35 cellular contexts compared by ENCODE assay signal in the genomic region with DNA sequence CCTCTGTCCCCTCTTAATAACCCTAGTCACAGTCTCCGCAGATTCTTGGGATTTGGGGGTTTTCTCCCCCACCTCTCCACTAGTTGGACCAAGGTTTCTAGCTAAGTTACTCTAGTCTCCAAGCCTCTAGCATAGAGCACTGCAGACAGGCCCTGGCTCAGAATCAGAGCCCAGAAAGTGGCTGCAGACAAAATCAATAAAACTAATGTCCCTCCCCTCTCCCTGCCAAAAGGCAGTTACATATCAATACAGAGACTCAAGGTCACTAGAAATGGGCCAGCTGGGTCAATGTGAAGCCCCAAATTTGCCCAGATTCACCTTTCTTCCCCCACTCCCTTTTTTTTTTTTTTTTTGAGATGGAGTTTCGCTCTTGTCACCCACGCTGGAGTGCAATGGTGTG. TPM values are rescaled to one million over a fixed set of nuclear protein-coding genes. Genes with fewer than 3 reads are reported as not detected.
"Had no signal": no experiment of that assay in that cellular context is flagged by ENCODE, and none has a peak within 500 bp of the region (broad histone marks: within the 10 kb centered on the region; RNA-seq: fewer than 3 reads in every experiment).

No MANE protein-coding gene starts in this region.

- H3K27me3 ChIP-seq: brain microvascular endothelial cell, dorsolateral prefrontal cortex, esophagus muscularis mucosa, gastrocnemius medialis, heart left ventricle had no signal

- DNase-seq: activated B cell treated with CpG ODN at 0.5 μM for 24 hours; activated CD4-positive, alpha-beta memory T cell treated with anti-CD3 and anti-CD28 coated beads, Interleukin-2, amount 10 ng/mL, durations not matched to agents 7 days and 5 days; activated CD4-positive, alpha-beta T cell treated with anti-CD3 and anti-CD28 coated beads for 1 hour; activated CD4-positive, alpha-beta T cell treated with anti-CD3 and anti-CD28 coated beads for 4 hours; activated CD4-positive, alpha-beta T cell treated with anti-CD3 and anti-CD28 coated beads, Interleukin-2, amount 10 ng/mL, durations not matched to agents 7 days and 5 days; activated CD4-positive, alpha-beta T cell treated with anti-CD3 and anti-CD28 coated beads, Interleukin-2, amount 50 U/mL, for 4 hours; activated CD8-positive, alpha-beta memory T cell treated with anti-CD3 and anti-CD28 coated beads, Interleukin-2, amount 50 U/mL, for 48 hours; activated gamma-delta T cell treated with Interleukin-2 at 50 U/mL for 16 hours; activated naive CD4-positive, alpha-beta T cell treated with anti-CD3 and anti-CD28 coated beads, Interleukin-2, amount 50 U/mL, for 16 hours; activated naive CD4-positive, alpha-beta T cell treated with Interleukin-2 at 50 U/mL for 16 hours; activated T-cell treated with anti-CD3 and anti-CD28 coated beads for 4 hours; activated T-cell treated with anti-CD3 and anti-CD28 coated beads, Interleukin-2, amount 50 U/mL, for 24 hours; activated T-cell treated with anti-CD3 and anti-CD28 coated beads, Interleukin-2, amount 50 U/mL, for 72 hours; anterior cingulate cortex; brain microvascular endothelial cell; cerebellar nuclear complex; effector memory CD4-positive, alpha-beta T cell; erythroblast; foreskin keratinocyte; gastrocnemius medialis; glutamatergic neuron; heart left ventricle; T-helper 1 cell; T-helper 17 cell; T1000; WERI-Rb-1 had no signal

- H3K36me3 ChIP-seq: brain microvascular endothelial cell, esophagus muscularis mucosa, gastrocnemius medialis, heart left ventricle, WERI-Rb-1 had no signal

- H3K4me3 ChIP-seq: coronary artery, dorsolateral prefrontal cortex, esophagus muscularis mucosa, gastrocnemius medialis, heart left ventricle had no signal

- H3K27ac ChIP-seq: brain microvascular endothelial cell, coronary artery, dorsolateral prefrontal cortex, esophagus muscularis mucosa, foreskin keratinocyte, gastrocnemius medialis, heart left ventricle, WERI-Rb-1 had no signal

- H3K4me1 Mint-ChIP-seq: activated CD4-positive, alpha-beta memory T cell treated with anti-CD3 and anti-CD28 coated beads, Interleukin-2, amount 10 ng/mL, durations not matched to agents 7 days and 5 days; activated CD4-positive, alpha-beta T cell treated with anti-CD3 and anti-CD28 coated beads, Interleukin-2, amount 10 ng/mL, durations not matched to agents 7 days and 5 days had no signal

- H3K9me3 Mint-ChIP-seq: activated B cell treated with CpG ODN at 0.5 μM for 24 hours; activated CD4-positive, alpha-beta memory T cell treated with anti-CD3 and anti-CD28 coated beads, Interleukin-2, amount 10 ng/mL, durations not matched to agents 7 days and 5 days; activated CD4-positive, alpha-beta T cell treated with anti-CD3 and anti-CD28 coated beads, Interleukin-2, amount 10 ng/mL, durations not matched to agents 7 days and 5 days; activated T-cell treated with anti-CD3 and anti-CD28 coated beads, Interleukin-2, amount 50 U/mL, for 24 hours; activated T-cell treated with anti-CD3 and anti-CD28 coated beads, Interleukin-2, amount 50 U/mL, for 72 hours; dendritic cell treated with granulocyte-macrophage colony-stimulating factor and Interleukin-4, amounts not matched to agents 40 ng/mL and 50 ng/mL, for 4 days; T-helper 2 cell treated with Interferon-gamma antibody and Interleukin-4, amounts not matched to agents 5 μg/mL and 100 μg/mL, for 36 hours had no signal

- ATAC-seq: activated T-cell treated with anti-CD3 and anti-CD28 coated beads, Interleukin-2, amount 50 U/mL, for 72 hours; foreskin keratinocyte; gastrocnemius medialis; heart left ventricle; T-helper 17 cell had no signal

- H3K4me3 Mint-ChIP-seq: activated B cell treated with CpG ODN at 0.5 μM for 24 hours; activated CD4-positive, alpha-beta memory T cell treated with anti-CD3 and anti-CD28 coated beads, Interleukin-2, amount 10 ng/mL, durations not matched to agents 7 days and 5 days; activated CD4-positive, alpha-beta T cell treated with anti-CD3 and anti-CD28 coated beads, Interleukin-2, amount 10 ng/mL, durations not matched to agents 7 days and 5 days; activated naive CD8-positive, alpha-beta T cell; activated T-cell treated with anti-CD3 and anti-CD28 coated beads, Interleukin-2, amount 50 U/mL, for 24 hours; activated T-cell treated with anti-CD3 and anti-CD28 coated beads, Interleukin-2, amount 50 U/mL, for 72 hours; dendritic cell treated with granulocyte-macrophage colony-stimulating factor and Interleukin-4, amounts not matched to agents 40 ng/mL and 50 ng/mL, for 4 days; T-helper 17 cell; T-helper 2 cell treated with Interferon-gamma antibody and Interleukin-4, amounts not matched to agents 5 μg/mL and 100 μg/mL, for 36 hours had no signal

- H3K27ac Mint-ChIP-seq: activated B cell treated with CpG ODN at 0.5 μM for 24 hours; activated CD4-positive, alpha-beta memory T cell treated with anti-CD3 and anti-CD28 coated beads, Interleukin-2, amount 10 ng/mL, durations not matched to agents 7 days and 5 days; activated CD4-positive, alpha-beta T cell treated with anti-CD3 and anti-CD28 coated beads, Interleukin-2, amount 10 ng/mL, durations not matched to agents 7 days and 5 days; activated naive CD8-positive, alpha-beta T cell; activated T-cell treated with anti-CD3 and anti-CD28 coated beads, Interleukin-2, amount 50 U/mL, for 24 hours; activated T-cell treated with anti-CD3 and anti-CD28 coated beads, Interleukin-2, amount 50 U/mL, for 72 hours; dendritic cell treated with granulocyte-macrophage colony-stimulating factor and Interleukin-4, amounts not matched to agents 40 ng/mL and 50 ng/mL, for 4 days; T-helper 17 cell; T-helper 2 cell treated with Interferon-gamma antibody and Interleukin-4, amounts not matched to agents 5 μg/mL and 100 μg/mL, for 36 hours had no signal

- H3K9me3 ChIP-seq: esophagus muscularis mucosa, gastrocnemius medialis, heart left ventricle had no signal

- FAIRE-seq: astrocyte had no signal

- H3K4me1 ChIP-seq: foreskin keratinocyte, gastrocnemius medialis had no signal

- H3K36me3 Mint-ChIP-seq: activated naive CD8-positive, alpha-beta T cell had no signal

RNA-seq across cellular contexts. Expression of gene CCL22, which starts 5.6 kb away (rescaled TPM):
- total RNA-seq: astrocyte, bronchial epithelial cell, cardiac septum, esophagus muscularis mucosa, foreskin keratinocyte, gastrocnemius medialis, T-helper 17 cell had no signal
- polyA plus RNA-seq: foreskin keratinocyte had no signal

RNA-seq across cellular contexts. Expression of gene CX3CL1, which starts 8.1 kb away (rescaled TPM):
- total RNA-seq: activated CD4-positive, alpha-beta memory T cell treated with anti-CD3 and anti-CD28 coated beads, Interleukin-2, amount 10 ng/mL, durations not matched to agents 7 days and 5 days; activated CD4-positive, alpha-beta T cell treated with anti-CD3 and anti-CD28 coated beads, Interleukin-2, amount 10 ng/mL, durations not matched to agents 7 days and 5 days; activated T-cell treated with anti-CD3 and anti-CD28 coated beads, Interleukin-2, amount 50 U/mL, for 72 hours; bronchial epithelial cell; T-helper 17 cell had no signal

RNA-seq across cellular contexts. Expression of gene CCL17, which starts 40.4 kb away (rescaled TPM):
- total RNA-seq: activated CD4-positive, alpha-beta memory T cell treated with anti-CD3 and anti-CD28 coated beads, Interleukin-2, amount 10 ng/mL, durations not matched to agents 7 days and 5 days; astrocyte; bronchial epithelial cell; cardiac septum; esophagus muscularis mucosa; foreskin keratinocyte; gastrocnemius medialis; T-helper 17 cell had no signal
- polyA plus RNA-seq: foreskin keratinocyte had no signal
